ENCODE assay signal across 30 cellular contexts in the genomic region with DNA sequence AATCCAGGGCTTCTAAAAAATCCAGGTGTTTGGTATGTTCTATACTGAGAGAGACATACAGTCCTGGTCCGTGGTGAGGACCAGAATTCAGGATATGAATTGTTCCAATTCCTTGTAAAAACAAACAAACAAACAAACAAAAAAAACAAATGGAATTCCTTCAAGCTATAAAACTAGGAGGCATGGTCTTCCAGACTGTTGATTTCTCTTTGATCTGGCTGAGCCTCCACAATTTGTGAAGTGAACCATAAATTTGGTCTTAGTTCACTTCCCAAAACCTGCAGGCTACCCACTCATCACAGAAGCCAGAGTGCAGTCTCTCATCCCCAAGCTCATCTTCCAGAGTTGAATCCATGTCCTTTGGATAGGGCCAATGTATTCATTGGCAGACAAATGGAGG.
"Had no signal": no experiment of that assay in that cellular context is flagged by ENCODE, and none has a peak within 500 bp of the region (broad histone marks: within the 10 kb centered on the region; RNA-seq: fewer than 3 reads in every experiment).

No MANE protein-coding gene starts in this region.

- H3K36me3 Mint-ChIP-seq: naive thymus-derived CD4-positive, alpha-beta T cell; natural killer cell; neural progenitor cell; stimulated activated memory B cell treated with anti-CD40 and anti-IgM and Interleukin-4, amounts not matched to agents 10 μg/mL and 1 μg/mL and 100 μg/mL, for 72 hours had no signal

- H3K36me3 ChIP-seq: neural progenitor cell, ovary, right lobe of liver, sigmoid colon, suprapubic skin, tibial artery, transverse colon, upper lobe of right lung, uterus had no signal

- H3K27me3 ChIP-seq: neural progenitor cell, ovary, right lobe of liver, sigmoid colon, suprapubic skin, testis, tibial artery, transverse colon, upper lobe of right lung, uterus had no signal

- H2AFZ ChIP-seq: neural progenitor cell, parathyroid adenoma had no signal

- H3K27ac ChIP-seq: neural progenitor cell, ovary, parathyroid adenoma, psoas muscle, right lobe of liver, sigmoid colon, suprapubic skin, testis, tibial artery, transverse colon, upper lobe of right lung, uterus had no signal

- H3K4me1 ChIP-seq: neural progenitor cell, parathyroid adenoma, psoas muscle, right lobe of liver, sigmoid colon, suprapubic skin, testis, tibial artery, upper lobe of right lung, uterus had no signal

- H3K9ac ChIP-seq: neural progenitor cell, parathyroid adenoma had no signal

- H3K4me3 Mint-ChIP-seq: naive thymus-derived CD4-positive, alpha-beta T cell; natural killer cell; neural progenitor cell; stimulated activated memory B cell treated with anti-CD40 and anti-IgM and Interleukin-4, amounts not matched to agents 10 μg/mL and 1 μg/mL and 100 μg/mL, for 72 hours; stimulated activated naive CD8-positive, alpha-beta T cell treated with anti-CD3 and anti-CD28 coated beads, Interleukin-15, amount 100 ng/mL, for 72 hours; type B pancreatic cell had no signal

- H3K27me3 Mint-ChIP-seq: progenitor cell of endocrine pancreas; stimulated activated memory B cell treated with anti-CD40 and anti-IgM and Interleukin-4, amounts not matched to agents 10 μg/mL and 1 μg/mL and 100 μg/mL, for 72 hours; stimulated activated naive CD8-positive, alpha-beta T cell treated with anti-CD3 and anti-CD28 coated beads, Interleukin-15, amount 100 ng/mL, for 72 hours; type B pancreatic cell had no signal

- H3K27ac Mint-ChIP-seq: naive thymus-derived CD4-positive, alpha-beta T cell; natural killer cell; neural progenitor cell; progenitor cell of endocrine pancreas; stimulated activated memory B cell treated with anti-CD40 and anti-IgM and Interleukin-4, amounts not matched to agents 10 μg/mL and 1 μg/mL and 100 μg/mL, for 72 hours; type B pancreatic cell had no signal

- DNase-seq: naive thymus-derived CD4-positive, alpha-beta T cell; natural killer cell; occipital lobe; ovary; posterior cingulate gyrus; psoas muscle; right cardiac atrium; right lobe of liver; sigmoid colon; small intestine; stimulated activated CD4-positive, alpha-beta T cell treated with anti-CD3 and anti-CD28 coated beads, Interleukin-15, amount 100 ng/mL, for 24 hours; stimulated activated CD4-positive, alpha-beta T cell treated with anti-CD3 and anti-CD28 coated beads, Interleukin-2, amount 100 ng/mL, for 24 hours; stimulated activated CD4-positive, alpha-beta T cell treated with anti-CD3 and anti-CD28 coated beads, Interleukin-2, amount 100 ng/mL, for 48 hours; stimulated activated CD4-positive, alpha-beta T cell treated with anti-CD3 and anti-CD28 coated beads, Interleukin-4, amount 100 ng/mL, for 4 hours; stimulated activated CD8-positive, alpha-beta memory T cell treated with anti-CD3 and anti-CD28 coated beads, Interleukin-4, amount 100 ng/mL, for 48 hours; stimulated activated naive CD4-positive, alpha-beta T cell; stimulated activated naive CD8-positive, alpha-beta T cell treated with anti-CD3 and anti-CD28 coated beads, Interleukin-15, amount 100 ng/mL, for 72 hours; stimulated activated naive CD8-positive, alpha-beta T cell treated with anti-CD3 and anti-CD28 coated beads, Interleukin-15, Interleukin-2, amounts not matched to agents 100 U/mL and 50 U/mL, for 24 hours; substantia nigra; testis; tibial artery; transverse colon; upper lobe of right lung; uterus had no signal

- H3K4me2 ChIP-seq: neural progenitor cell had no signal

- H3K9me3 ChIP-seq: ovary, psoas muscle, right lobe of liver, sigmoid colon, suprapubic skin, testis, tibial artery, transverse colon, upper lobe of right lung, uterus had no signal

- H3K4me3 ChIP-seq: neural progenitor cell, ovary, psoas muscle, right lobe of liver, sigmoid colon, suprapubic skin, testis, tibial artery, transverse colon, upper lobe of right lung, uterus had no signal

- H3K4me1 Mint-ChIP-seq: naive thymus-derived CD4-positive, alpha-beta T cell; natural killer cell; neural progenitor cell; stimulated activated memory B cell treated with anti-CD40 and anti-IgM and Interleukin-4, amounts not matched to agents 10 μg/mL and 1 μg/mL and 100 μg/mL, for 72 hours; stimulated activated naive CD8-positive, alpha-beta T cell treated with anti-CD3 and anti-CD28 coated beads, Interleukin-15, amount 100 ng/mL, for 72 hours had no signal

- ATAC-seq: naive thymus-derived CD4-positive, alpha-beta T cell; natural killer cell; psoas muscle; right cardiac atrium; right lobe of liver; stimulated activated memory B cell treated with anti-CD40 and anti-IgM and Interleukin-4, amounts not matched to agents 10 μg/mL and 1 μg/mL and 100 μg/mL, for 72 hours; stimulated activated naive CD8-positive, alpha-beta T cell treated with anti-CD3 and anti-CD28 coated beads, Interleukin-15, amount 100 ng/mL, for 72 hours; stimulated activated naive CD8-positive, alpha-beta T cell treated with anti-CD3 and anti-CD28 coated beads, Interleukin-15, Interleukin-2, amounts not matched to agents 100 U/mL and 50 U/mL, for 24 hours; upper lobe of right lung had no signal

- H3K9me3 Mint-ChIP-seq: natural killer cell; neural progenitor cell; stimulated activated memory B cell treated with anti-CD40 and anti-IgM and Interleukin-4, amounts not matched to agents 10 μg/mL and 1 μg/mL and 100 μg/mL, for 72 hours had no signal
